In genomic region chr11:71240865-71241691, GRCh38 we compare ENCODE assay signal across 8 cellular contexts. TPM values are rescaled to one million over a fixed set of nuclear protein-coding genes. Genes with fewer than 3 reads are reported as not detected.
A peak's percentile ranks its signal among the peaks of the same experiment; 100 is the strongest.
DNase-seq lines count a peak whose midpoint lies in the region; ATAC-seq, FAIRE-seq and TF ChIP-seq lines count a peak whose summit lies in the region.
"Had no signal": no experiment of that assay in that cellular context is flagged by ENCODE, and none has a peak within 500 bp of the region (broad histone marks: within the 10 kb centered on the region; RNA-seq: fewer than 3 reads in every experiment).

No MANE protein-coding gene starts in this region.

- no peak overlapping the region for H2BK15ac ChIP-seq in H9 (ENCODE audit: low read depth, low read length)

- H3K27me3 ChIP-seq in H9 (ENCODE audit: insufficient read depth, low read length) (no peaks in the 10 kb centered on the region), spleen (replicated peaks in 1 of 7) (peaks cover 0 to 84% (median 10%) of the 10 kb centered on the region in 7 donors)

- H3K23me2 ChIP-seq in H9 (ENCODE audit: insufficient read length, low read depth, low read length, poor library complexity, severe bottlenecking), result peaks cover 5% of the 10 kb centered on the region

- no peak overlapping the region for H4K91ac ChIP-seq in H9 (ENCODE audit: insufficient read length, low read depth, low read length)

- H2AK5ac ChIP-seq in H9 (ENCODE audit: insufficient read length, low read length), result no peak overlapping the region

- H3T11ph ChIP-seq in H9 (ENCODE audit: low read length), result no peak overlapping the region

- ATAC-seq in left cardiac atrium, result peak; percentile 38 to 67
- ATAC-seq in GM21528 (IDR thresholded peaks at IDR 0.05; ENCODE audit: low FRiP score, unreplicated experiment), result no peak
- no peak for ATAC-seq in GM21723 (IDR thresholded peaks at IDR 0.05; ENCODE audit: unreplicated experiment)

- no peaks in the 10 kb centered on the region for H3K9me3 Mint-ChIP-seq in H9

- DNase-seq in H9 (no peak), RCC 7860 (ENCODE audit: low spot score) (peak; percentile 42), left cardiac atrium (no peak), spleen (peak; percentile 59), caudate nucleus (lab: John Stamatoyannopoulos, UW) (no peak)

- H3K27ac ChIP-seq in H9 (ENCODE audit: insufficient read length, low read depth, low read length), result no peak overlapping the region
- no peak overlapping the region for H3K27ac ChIP-seq in spleen
- no peak overlapping the region for H3K27ac ChIP-seq in caudate nucleus (ENCODE audit: low read depth, low read length)

- FAIRE-seq in RCC 7860 (lab: Jason Lieb, UNC), result peak; percentile 74

- no peak overlapping the region for H2BK20ac ChIP-seq in H9 (ENCODE audit: low read depth, low read length, poor library complexity, severe bottlenecking)

- no peak overlapping the region for H3K18ac ChIP-seq in H9 (ENCODE audit: insufficient read length, low read depth, low read length)

- no peak overlapping the region for H3K4me2 ChIP-seq in H9 (ENCODE audit: insufficient read depth, insufficient read length, low read length)

- H3K56ac ChIP-seq in H9 (ENCODE audit: insufficient read length, low read depth, low read length), result no peak overlapping the region

- H4K20me1 ChIP-seq in H9 (ENCODE audit: control insufficient read depth, insufficient read depth, insufficient read length), result no peaks in the 10 kb centered on the region

- H3K9me3 ChIP-seq in H9 (ENCODE audit: control insufficient read depth, low read depth, low read length) (no peaks in the 10 kb centered on the region), spleen (no peaks in the 10 kb centered on the region)

- TF ChIP-seq CTCF in H9 (conservative IDR thresholded peaks at IDR 0.05) (no peak), spleen (IDR thresholded peaks at IDR 0.05 in 8 of 11, conservative IDR thresholded peaks at IDR 0.05 in 3 of 11) (no peak)

- no CpG with 5 or more reads among the region's 17 CpGs for whole genome bisulfite sequencing in H9 (ENCODE audit: extremely low coverage, insufficient read length, low lambda C conversion rate)
- 15 to 25% (median 23%) methylated on average over 17 of the region's 17 CpGs for WGBS in spleen, 5 donors

- no peak overlapping the region for H3K14ac ChIP-seq in H9 (ENCODE audit: insufficient read depth, low read length)

- no peak overlapping the region for H2BK12ac ChIP-seq in H9 (ENCODE audit: insufficient read length, low read depth, low read length)

- no peaks in the 10 kb centered on the region for H3K27me3 Mint-ChIP-seq in H9 (ENCODE audit: low read depth)

- H3K27ac Mint-ChIP-seq in H9, result peak overlapping the region in 2 of 3 experiments; percentile 81 to 95; a peak in 5 of 7 replicates

- H2AFZ ChIP-seq in H9 (ENCODE audit: low read length), result no peak overlapping the region

- H4K5ac ChIP-seq in H9 (ENCODE audit: insufficient read length, low read depth, low read length), result no peak overlapping the region

- TF ChIP-seq POLR2A in spleen (IDR thresholded peaks at IDR 0.05), result no peak

- H2BK120ac ChIP-seq in H9 (ENCODE audit: low read depth, low read length, poor library complexity, severe bottlenecking), result no peak overlapping the region

- peaks cover 26% of the 10 kb centered on the region; the same call in 1 of the 2 replicates for H3K79me2 ChIP-seq in H9 (ENCODE audit: insufficient read depth, low read length)

- H3K4me3 Mint-ChIP-seq in H9, result peak overlapping the region in 1 of 2 experiments; percentile 26; a peak in 1 of 5 replicates

- no peaks in the 10 kb centered on the region for H3K36me3 ChIP-seq in spleen

- H3K4me1 ChIP-seq in H9 (ENCODE audit: insufficient read depth, low read length) (peaks cover 11% of the 10 kb centered on the region), spleen (peaks cover 0 to 11% (median 3%) of the 10 kb centered on the region in 6 donors)

- peaks cover 35 to 51% of the 10 kb centered on the region in 2 experiments for H3K4me1 Mint-ChIP-seq in H9

- H4K8ac ChIP-seq in H9 (replicated peaks; ENCODE audit: insufficient read length, low read depth, low read length), result no peak overlapping the region

- peaks cover 6% of the 10 kb centered on the region for H3K79me1 ChIP-seq in H9 (ENCODE audit: insufficient read depth, low read depth, low read length, poor library complexity, severe bottlenecking)

- H2BK5ac ChIP-seq in H9 (ENCODE audit: insufficient read length, low read length), result no peak overlapping the region

- intact Hi-C loops in left cardiac atrium (cut with DNase I), result no loop called here
- intact Hi-C loops in spleen (cut with DNase I; ENCODE audit: low total_unique reads), result no loop called here

- H3K23ac ChIP-seq in H9 (ENCODE audit: insufficient read length, low read depth, low read length), result no peak overlapping the region

- H3K4me3 ChIP-seq in spleen, result peak overlapping the region in 1 of 8 donors; percentile 13

- H3K4ac ChIP-seq in H9 (ENCODE audit: low read depth, low read length), result no peak overlapping the region

- no peak overlapping the region for H3K9ac ChIP-seq in H9 (ENCODE audit: extremely low read depth, insufficient read length, low read length)

- H3K36me3 Mint-ChIP-seq in H9 (ENCODE audit: insufficient read depth in 1 of 3, low read depth in 3 of 3), result peaks cover 10 to 39% (median 17%) of the 10 kb centered on the region in 3 experiments
- H3K36me3 Mint-ChIP-seq: brain had no signal

RNA-seq across cellular contexts. Expression of gene SHANK2, which starts 11.3 kb away (rescaled TPM):
- 22.1 and 23.8 TPM in 2 replicates for total RNA-seq in H9 (2021)
- total RNA-seq in left cardiac atrium, result under 1 TPM; 0.18 to 0.44 TPM
- total RNA-seq in spleen, result 10 to 100 TPM in 5 of 7 donors, 1 to 10 TPM in 2; 5.7 to 23.8 (median 12.1) TPM
- polyA plus RNA-seq in spleen, result 1 to 10 TPM in 1 of 3 donors, under 1 TPM in 2; 0.30 to 1.4 (median 0.61) TPM

Comparison
In these comparisons a context has a peak if more than half of its experiments do, and no peak if none do; other contexts are left out.
1. DNase-seq: peak in RCC 7860 (single experiment) and spleen (single experiment); none in H9 (single experiment), left cardiac atrium (single experiment) and caudate nucleus (0 of 61).
2. ATAC-seq: peak in left cardiac atrium (2 of 2); none in GM21528 (single experiment) and GM21723 (single experiment).
3. RNA of gene SHANK2, which starts 11.3 kb away (total RNA-seq): 22.1 to 23.8 TPM in H9 and 5.7 to 23.8 TPM in spleen; 0.18 to 0.44 TPM in left cardiac atrium; every median in the first group is over 4 times any median in the second.